ENCODE assay signal across 25 cellular contexts in genomic region chr12:132497514-132498405, GRCh38. TPM values are rescaled to one million over a fixed set of nuclear protein-coding genes. Genes with fewer than 3 reads are reported as not detected.
DNase-seq lines count a peak whose midpoint lies in the region; ATAC-seq and TF ChIP-seq lines count a peak whose summit lies in the region.
"Had no signal": no experiment of that assay in that cellular context is flagged by ENCODE, and none has a peak within 500 bp of the region (broad histone marks: within the 10 kb centered on the region; RNA-seq: fewer than 3 reads in every experiment).

No MANE protein-coding gene starts in this region.

- POLR2A ChIA-PET in HEK293 (lab: Yijun Ruan, JAX) = no interaction called here

- no peak for DNase-seq in activated naive CD4-positive, alpha-beta T cell treated with anti-CD3 and anti-CD28 coated beads, Interleukin-2, amount 50 U/mL, for 72 hours (ENCODE audit: low spot score in 2 of 2)
- DNase-seq in activated naive CD4-positive, alpha-beta T cell treated with Interleukin-2 at 50 U/mL for 16 hours = no peak
- DNase-seq in central memory CD8-positive, alpha-beta T cell (ENCODE audit: low spot score in 2 of 2) = no peak
- no peak for DNase-seq in stimulated activated effector memory CD8-positive, alpha-beta T cell treated with anti-CD3 and anti-CD28 coated beads, Interleukin-12 subunit alpha, Interleukin-12 subunit beta, amount 100 ng/mL, for 72 hours (ENCODE audit: low spot score in 2 of 2)
- DNase-seq in endothelial cell (ENCODE audit: low spot score) = no peak
- DNase-seq: AML-193; DMS53; KBM-7; MV-4-11; NCI-H1105; NCI-H1436 treated with DMSO at 0.1 percent for 48 hours; NCI-H1930; NCI-H2107; NCI-H446; NCI-H526; NCI-H82; NK-92 treated with Interleukin-12 subunit alpha and Interleukin-12 subunit beta, amount 100 ng/mL, for 24 hours; PC-9 had no signal

- ATAC-seq in activated naive CD4-positive, alpha-beta T cell treated with anti-CD3 and anti-CD28 coated beads, Interleukin-2, amount 50 U/mL, for 72 hours = no peak
- no peak for ATAC-seq in central memory CD8-positive, alpha-beta T cell (replicated peaks; ENCODE audit: extremely low read depth, poor library complexity, severe bottlenecking)
- ATAC-seq in stimulated activated effector memory CD8-positive, alpha-beta T cell treated with anti-CD3 and anti-CD28 coated beads, Interleukin-12 subunit alpha, Interleukin-12 subunit beta, amount 100 ng/mL, for 72 hours = no peak
- ATAC-seq in HG03280 (IDR thresholded peaks at IDR 0.05; ENCODE audit: unreplicated experiment) = no peak
- no peak for ATAC-seq in HG03135 (IDR thresholded peaks at IDR 0.05; ENCODE audit: unreplicated experiment)
- ATAC-seq: HCT116, HepG2, Right ventricle myocardium inferior had no signal

- no peaks in the 10 kb centered on the region for H3K27me3 Mint-ChIP-seq in central memory CD8-positive, alpha-beta T cell
- H3K27me3 Mint-ChIP-seq in endothelial cell (ENCODE audit: unreplicated experiment) = peaks cover 7% of the 10 kb centered on the region

- H3K27ac ChIP-seq in HEK293 (ENCODE audit: extremely low read depth, low read depth, low read length) = no peak overlapping the region
- H3K27ac ChIP-seq: PC-9, SJSA1 had no signal

- no peak overlapping the region for H3K4me3 ChIP-seq in HEK293 (ENCODE audit: low read depth, low read length)
- H3K4me3 ChIP-seq: PC-9, SJSA1 had no signal

- H3K9me3 Mint-ChIP-seq in activated naive CD4-positive, alpha-beta T cell treated with anti-CD3 and anti-CD28 coated beads, Interleukin-2, amount 50 U/mL, for 72 hours = no peaks in the 10 kb centered on the region
- no peaks in the 10 kb centered on the region for H3K9me3 Mint-ChIP-seq in central memory CD8-positive, alpha-beta T cell
- no peaks in the 10 kb centered on the region for H3K9me3 Mint-ChIP-seq in stimulated activated effector memory CD8-positive, alpha-beta T cell treated with anti-CD3 and anti-CD28 coated beads, Interleukin-12 subunit alpha, Interleukin-12 subunit beta, amount 100 ng/mL, for 72 hours
- no peaks in the 10 kb centered on the region for H3K9me3 Mint-ChIP-seq in endothelial cell (ENCODE audit: unreplicated experiment)

- H3K4me1 ChIP-seq in HEK293 (ENCODE audit: control insufficient read depth, insufficient read depth, low read length) = peaks cover 11% of the 10 kb centered on the region; the same call in 1 of the 2 replicates
- H3K4me1 ChIP-seq: SJSA1 had no signal

- no peak for TF ChIP-seq CTCF in HEK293 (tag by site-specific recombination; IDR thresholded peaks at IDR 0.05)
- no peak for TF ChIP-seq CTCF in endothelial cell (IDR thresholded peaks at IDR 0.05; ENCODE audit: unreplicated experiment)

- H3K36me3 ChIP-seq in HEK293 (ENCODE audit: control insufficient read depth in 2 of 2, insufficient read depth in 1 of 2, low read length in 2 of 2) = peaks cover 0 to 6% of the 10 kb centered on the region in 2 experiments; a peak in 1 of 3 replicates
- H3K36me3 ChIP-seq: SJSA1 had no signal

- peaks cover 66% of the 10 kb centered on the region for H3K4me1 Mint-ChIP-seq in central memory CD8-positive, alpha-beta T cell
- H3K4me1 Mint-ChIP-seq in stimulated activated effector memory CD8-positive, alpha-beta T cell treated with anti-CD3 and anti-CD28 coated beads, Interleukin-12 subunit alpha, Interleukin-12 subunit beta, amount 100 ng/mL, for 72 hours = peaks cover 80% of the 10 kb centered on the region
- H3K4me1 Mint-ChIP-seq in endothelial cell (ENCODE audit: unreplicated experiment) = peaks cover 4% of the 10 kb centered on the region

- CTCF ChIA-PET in HEK293 (lab: Yijun Ruan, JAX) = interaction anchor here (0.7 kb wide), 1 partner anchor 97 kb away, joined by 3 read pairs; no protein-coding TSS in a partner anchor

- H3K36me3 Mint-ChIP-seq in activated naive CD4-positive, alpha-beta T cell treated with anti-CD3 and anti-CD28 coated beads, Interleukin-2, amount 50 U/mL, for 72 hours = no peaks in the 10 kb centered on the region
- H3K36me3 Mint-ChIP-seq in central memory CD8-positive, alpha-beta T cell (ENCODE audit: insufficient read depth) = peaks cover 23% of the 10 kb centered on the region
- H3K36me3 Mint-ChIP-seq in stimulated activated effector memory CD8-positive, alpha-beta T cell treated with anti-CD3 and anti-CD28 coated beads, Interleukin-12 subunit alpha, Interleukin-12 subunit beta, amount 100 ng/mL, for 72 hours = peaks cover 6% of the 10 kb centered on the region
- peaks cover 7% of the 10 kb centered on the region for H3K36me3 Mint-ChIP-seq in endothelial cell (ENCODE audit: low read depth, unreplicated experiment)

- H3K27ac Mint-ChIP-seq in activated naive CD4-positive, alpha-beta T cell treated with anti-CD3 and anti-CD28 coated beads, Interleukin-2, amount 50 U/mL, for 72 hours = peak overlapping the region; percentile 36 to 77
- H3K27ac Mint-ChIP-seq in central memory CD8-positive, alpha-beta T cell (ENCODE audit: low read depth) = no peak overlapping the region
- peak overlapping the region; percentile 79 for H3K27ac Mint-ChIP-seq in stimulated activated effector memory CD8-positive, alpha-beta T cell treated with anti-CD3 and anti-CD28 coated beads, Interleukin-12 subunit alpha, Interleukin-12 subunit beta, amount 100 ng/mL, for 72 hours
- H3K27ac Mint-ChIP-seq in endothelial cell (ENCODE audit: unreplicated experiment) = no peak overlapping the region

- no peaks in the 10 kb centered on the region for H3K9me3 ChIP-seq in HEK293 (ENCODE audit: control insufficient read depth, insufficient read depth, low read depth, low read length)
- H3K9me3 ChIP-seq: SJSA1 had no signal

- H3K4me3 Mint-ChIP-seq in central memory CD8-positive, alpha-beta T cell = peak overlapping the region; percentile 25
- H3K4me3 Mint-ChIP-seq in stimulated activated effector memory CD8-positive, alpha-beta T cell treated with anti-CD3 and anti-CD28 coated beads, Interleukin-12 subunit alpha, Interleukin-12 subunit beta, amount 100 ng/mL, for 72 hours = no peak overlapping the region
- no peak overlapping the region for H3K4me3 Mint-ChIP-seq in endothelial cell (ENCODE audit: unreplicated experiment)

TF ChIP-seq in HEK293, 187 proteins besides CTCF, POLR2A, EP300 and RAD21:
- TF ChIP-seq GLIS1 (tag by site-specific recombination; IDR thresholded peaks at IDR 0.05) = peak; percentile 98
- TF ChIP-seq ZIC2 (tag by site-specific recombination; IDR thresholded peaks at IDR 0.05) = peak; percentile 77
- TF ChIP-seq GLIS2 (tag by site-specific recombination; IDR thresholded peaks at IDR 0.05) = peak; percentile 46
- TF ChIP-seq ZBTB26 (tag by site-specific recombination; optimal IDR thresholded peaks at IDR 0.05) = no peak
- no peak for TF ChIP-seq ZNF169 (tag by site-specific recombination; IDR thresholded peaks at IDR 0.05)
- no peak for TF ChIP-seq ZNF768 (tag by site-specific recombination; IDR thresholded peaks at IDR 0.05)
- no peak for TF ChIP-seq ZNF449 (tag by site-specific recombination; IDR thresholded peaks at IDR 0.05)
- no peak for TF ChIP-seq FEZF1 (tag by site-specific recombination; IDR thresholded peaks at IDR 0.05)
- TF ChIP-seq ZNF155 (tag by site-specific recombination; IDR thresholded peaks at IDR 0.05) = no peak
- TF ChIP-seq ZNF830 (tag by site-specific recombination; IDR thresholded peaks at IDR 0.05; ENCODE audit: low read depth) = no peak
TF ChIP-seq in HEK293: peak in this region for 3.

RNA-seq across cellular contexts. Expression of gene FBRSL1, which starts 7.8 kb away (rescaled TPM):
- total RNA-seq in activated naive CD4-positive, alpha-beta T cell treated with anti-CD3 and anti-CD28 coated beads, Interleukin-2, amount 50 U/mL, for 72 hours = 10 to 100 TPM; 30.8 to 37.8 TPM
- 38.4 TPM for total RNA-seq in endothelial cell (ENCODE audit: unreplicated experiment)

Comparison
In these comparisons a context has a peak if more than half of its experiments do, and no peak if none do; other contexts are left out.
1. H3K27ac Mint-ChIP-seq: peak in activated naive CD4-positive, alpha-beta T cell treated with anti-CD3 and anti-CD28 coated beads, Interleukin-2, amount 50 U/mL, for 72 hours (2 of 2) and stimulated activated effector memory CD8-positive, alpha-beta T cell treated with anti-CD3 and anti-CD28 coated beads, Interleukin-12 subunit alpha, Interleukin-12 subunit beta, amount 100 ng/mL, for 72 hours (single experiment); none in central memory CD8-positive, alpha-beta T cell (single experiment) and endothelial cell (single experiment).